14 cellular contexts compared by ENCODE assay signal in the genomic region with DNA sequence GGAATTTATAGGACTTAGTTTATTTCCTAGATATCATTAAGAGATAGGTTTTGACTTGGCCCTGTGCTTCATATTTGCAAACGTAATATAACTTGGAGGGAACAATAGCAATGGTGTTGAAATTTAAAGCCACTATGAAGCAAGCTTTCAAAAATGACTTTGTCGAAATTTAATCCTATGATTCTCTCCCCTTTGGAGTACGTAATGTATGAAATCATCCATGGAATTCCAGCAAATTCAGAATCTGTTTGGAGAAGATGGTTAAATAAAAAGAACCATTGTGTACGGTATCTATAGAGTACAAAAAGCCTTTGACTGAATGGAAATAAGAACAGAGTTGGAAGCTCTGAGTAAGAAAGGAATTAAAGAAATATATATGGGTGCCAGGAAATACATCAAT.
"Had no signal": no experiment of that assay in that cellular context is flagged by ENCODE, and none has a peak within 500 bp of the region (broad histone marks: within the 10 kb centered on the region; RNA-seq: fewer than 3 reads in every experiment).

No MANE protein-coding gene starts in this region.

- H3K4me1 ChIP-seq: esophagus squamous epithelium, gastroesophageal sphincter, parathyroid adenoma, vagina had no signal

- H3K4me3 ChIP-seq: esophagus squamous epithelium, gastroesophageal sphincter, tibial nerve, vagina had no signal

- H3K9me3 Mint-ChIP-seq: stimulated activated effector memory CD8-positive, alpha-beta T cell treated with anti-CD3 and anti-CD28 coated beads, Interleukin-12 subunit alpha, Interleukin-12 subunit beta, amount 100 ng/mL, for 72 hours had no signal

- DNase-seq: activated CD4-positive, alpha-beta T cell treated with anti-CD3 and anti-CD28 coated beads, Interleukin-2, amount 50 U/mL, for 48 hours; activated T-cell treated with anti-CD3 and anti-CD28 coated beads, Interleukin-2, amount 50 U/mL, for 48 hours; brain microvascular endothelial cell; esophagus squamous epithelium; left ventricle myocardium superior; mesendoderm; small intestine; SW 1271 had no signal

- H3K27ac Mint-ChIP-seq: stimulated activated effector memory CD8-positive, alpha-beta T cell treated with anti-CD3 and anti-CD28 coated beads, Interleukin-12 subunit alpha, Interleukin-12 subunit beta, amount 100 ng/mL, for 72 hours had no signal

- H3K4me3 Mint-ChIP-seq: stimulated activated effector memory CD8-positive, alpha-beta T cell treated with anti-CD3 and anti-CD28 coated beads, Interleukin-12 subunit alpha, Interleukin-12 subunit beta, amount 100 ng/mL, for 72 hours had no signal

- ATAC-seq: activated CD4-positive, CD25-positive, alpha-beta regulatory T cell treated with anti-CD3 and anti-CD28 coated beads, Interleukin-2, amount 50 U/mL, for 24 hours; gastroesophageal sphincter; left ventricle myocardium superior; stimulated activated effector memory CD8-positive, alpha-beta T cell treated with anti-CD3 and anti-CD28 coated beads, Interleukin-12 subunit alpha, Interleukin-12 subunit beta, amount 100 ng/mL, for 72 hours had no signal

- H3K36me3 Mint-ChIP-seq: stimulated activated effector memory CD8-positive, alpha-beta T cell treated with anti-CD3 and anti-CD28 coated beads, Interleukin-12 subunit alpha, Interleukin-12 subunit beta, amount 100 ng/mL, for 72 hours had no signal

- H3K27me3 ChIP-seq: brain microvascular endothelial cell, esophagus squamous epithelium, gastroesophageal sphincter, tibial nerve, vagina had no signal

- H3K36me3 ChIP-seq: brain microvascular endothelial cell, esophagus squamous epithelium, gastroesophageal sphincter, tibial nerve, vagina had no signal

- H3K9me3 ChIP-seq: esophagus squamous epithelium, gastroesophageal sphincter, tibial nerve, vagina had no signal

- H3K27ac ChIP-seq: brain microvascular endothelial cell, esophagus squamous epithelium, gastroesophageal sphincter, parathyroid adenoma, vagina had no signal
